9 cellular contexts compared by ENCODE assay signal in genomic region chr3:107271787-107272387, GRCh38.
DNase-seq lines count a peak whose midpoint lies in the region; ATAC-seq and TF ChIP-seq lines count a peak whose summit lies in the region.
"Had no signal": no experiment of that assay in that cellular context is flagged by ENCODE, and none has a peak within 500 bp of the region (broad histone marks: within the 10 kb centered on the region; RNA-seq: fewer than 3 reads in every experiment).

No MANE protein-coding gene starts in this region.

- H3K4me1 ChIP-seq in esophagus squamous epithelium (no peaks in the 10 kb centered on the region), neural progenitor cell (no peaks in the 10 kb centered on the region)

- peaks cover 2% of the 10 kb centered on the region for H3K27me3 Mint-ChIP-seq in neural progenitor cell (ENCODE audit: insufficient read depth, low read depth)

- no peaks in the 10 kb centered on the region for H3K9me3 ChIP-seq in esophagus squamous epithelium
- no peaks in the 10 kb centered on the region for H3K9me3 ChIP-seq in neural progenitor cell (ENCODE audit: low read depth)
- H3K9me3 ChIP-seq in WERI-Rb-1 (ENCODE audit: severe bottlenecking): no peaks in the 10 kb centered on the region

- H3K36me3 ChIP-seq in esophagus squamous epithelium (no peaks in the 10 kb centered on the region), neural progenitor cell (no peaks in the 10 kb centered on the region), WERI-Rb-1 (no peaks in the 10 kb centered on the region)

- no peaks in the 10 kb centered on the region for H3K79me2 ChIP-seq in neural progenitor cell (ENCODE audit: low read depth)

- no peak overlapping the region for H3K9ac ChIP-seq in neural progenitor cell

- no peak overlapping the region for H3K4me3 ChIP-seq in esophagus squamous epithelium
- no peak overlapping the region for H3K4me3 ChIP-seq in neural progenitor cell
- H3K4me3 ChIP-seq in WERI-Rb-1 (ENCODE audit: low read depth, low read length): no peak overlapping the region
- H3K4me3 ChIP-seq: skin epidermis had no signal

- H3K27me3 ChIP-seq in esophagus squamous epithelium: no peaks in the 10 kb centered on the region
- H3K27me3 ChIP-seq in neural progenitor cell: no peaks in the 10 kb centered on the region
- H3K27me3 ChIP-seq in WERI-Rb-1 (ENCODE audit: insufficient read depth, low read depth, severe bottlenecking): no peaks in the 10 kb centered on the region

- WGBS in esophagus squamous epithelium, 2 donors: 8 to 15% methylated on average over 3 of the region's 3 CpGs

- H3K9me3 Mint-ChIP-seq in neural progenitor cell: no peaks in the 10 kb centered on the region

- H4K20me1 ChIP-seq in neural progenitor cell (ENCODE audit: low read depth): no peaks in the 10 kb centered on the region

- TF ChIP-seq CTCF in esophagus squamous epithelium (IDR thresholded peaks at IDR 0.05): peak; percentile 42 to 70 (median 54)
- TF ChIP-seq CTCF in neural progenitor cell (IDR thresholded peaks at IDR 0.05): peak; percentile 80
- no peak for TF ChIP-seq CTCF in WERI-Rb-1 (IDR thresholded peaks at IDR 0.05; ENCODE audit: low read depth, low read length)

- intact Hi-C loops in esophagus squamous epithelium (cut with DNase I): loop anchor here (5.0 kb wide), 1 partner anchor 160 kb away; no protein-coding TSS in a partner anchor

- no peaks in the 10 kb centered on the region for H3K4me1 Mint-ChIP-seq in neural progenitor cell

- no peak overlapping the region for H3K4me3 Mint-ChIP-seq in neural progenitor cell

- no peak for TF ChIP-seq POLR2A in esophagus squamous epithelium (IDR thresholded peaks at IDR 0.05)

- no peaks in the 10 kb centered on the region for H3K36me3 Mint-ChIP-seq in neural progenitor cell

- no peak overlapping the region for H3K27ac Mint-ChIP-seq in neural progenitor cell

- peak; percentile 77 for ATAC-seq in GM21515 (IDR thresholded peaks at IDR 0.05; ENCODE audit: unreplicated experiment)

- no peak overlapping the region for H3K4me2 ChIP-seq in neural progenitor cell

- peak overlapping the region; percentile 78 for H2AFZ ChIP-seq in neural progenitor cell (replicated peaks)

- DNase-seq in DMS114 treated with DMSO at 0.1 percent for 48 hours (lab: John Stamatoyannopoulos, UW; ENCODE audit: unreplicated experiment): peak; percentile 51
- peak; percentile 60 for DNase-seq in LHCN-M2 (ENCODE audit: low read depth)
- DNase-seq in SHP77 (lab: John Stamatoyannopoulos, UW): peak; percentile 35 to 46
- DNase-seq in esophagus squamous epithelium (lab: John Stamatoyannopoulos, UW): no peak
- DNase-seq in neural progenitor cell (ENCODE audit: low spot score): peak; percentile 36
- DNase-seq in WERI-Rb-1: no peak
- no peak for DNase-seq in COLO668 (lab: John Stamatoyannopoulos, UW; ENCODE audit: unreplicated experiment)

- H3K27ac ChIP-seq in esophagus squamous epithelium: no peak overlapping the region
- no peak overlapping the region for H3K27ac ChIP-seq in neural progenitor cell
- H3K27ac ChIP-seq in WERI-Rb-1: no peak overlapping the region
- H3K27ac ChIP-seq: skin epidermis had no signal

- no peaks in the 10 kb centered on the region for H3F3A ChIP-seq in neural progenitor cell (ENCODE audit: low read depth)

Comparison
In these comparisons a context has a peak if more than half of its experiments do, and no peak if none do; other contexts are left out.
1. DNase-seq: peak in DMS114 treated with DMSO at 0.1 percent for 48 hours (single experiment), LHCN-M2 (single experiment), SHP77 (2 of 2) and neural progenitor cell (single experiment); none in esophagus squamous epithelium (single experiment), WERI-Rb-1 (single experiment) and COLO668 (single experiment).